In the genomic region with DNA sequence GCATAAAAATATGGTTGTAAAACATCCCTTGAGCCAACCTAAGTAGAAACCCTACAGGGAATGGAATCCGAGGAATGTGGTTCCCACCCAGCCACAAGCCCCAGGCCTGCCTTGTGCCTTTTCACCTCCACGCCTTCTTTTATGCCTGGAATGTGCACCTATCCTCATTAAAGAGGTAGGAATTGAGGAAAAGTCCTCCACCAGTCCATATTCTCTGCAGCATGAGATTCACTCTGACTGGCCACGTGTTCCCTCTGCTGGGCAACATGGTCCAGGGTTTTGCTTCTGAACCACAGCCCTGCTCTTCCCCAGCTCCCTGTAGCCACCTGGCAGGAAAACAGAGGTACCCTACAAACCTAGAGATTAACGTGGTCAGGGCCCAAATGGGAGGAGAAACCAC, we compare ENCODE assay signal across 20 cellular contexts.
DNase-seq lines count a peak whose midpoint lies in the region; ATAC-seq and TF ChIP-seq lines count a peak whose summit lies in the region.
"Had no signal": no experiment of that assay in that cellular context is flagged by ENCODE, and none has a peak within 500 bp of the region (broad histone marks: within the 10 kb centered on the region; RNA-seq: fewer than 3 reads in every experiment).

No MANE protein-coding gene starts in this region.

- H2AFZ ChIP-seq in GM23338 = no peak overlapping the region
- no peak overlapping the region for H2AFZ ChIP-seq in PC-9
- peak overlapping the region; percentile 31 for H2AFZ ChIP-seq in hepatocyte
- H2AFZ ChIP-seq in neural progenitor cell (replicated peaks) = no peak overlapping the region

- H4K20me1 ChIP-seq in GM23338 (replicated peaks; ENCODE audit: insufficient read depth) (no peaks in the 10 kb centered on the region), PC-9 (ENCODE audit: insufficient read depth) (no peaks in the 10 kb centered on the region), hepatocyte (ENCODE audit: insufficient read depth, poor library complexity, severe bottlenecking) (no peaks in the 10 kb centered on the region), neural progenitor cell (ENCODE audit: low read depth) (no peaks in the 10 kb centered on the region)

- ATAC-seq in GM23338 (peak; percentile 85), HG03139 (IDR thresholded peaks at IDR 0.05; ENCODE audit: unreplicated experiment) (no peak)
- ATAC-seq: gastrocnemius medialis; natural killer cell treated with Interleukin-12 subunit alpha and Interleukin-12 subunit beta and Interleukin-15 and Interleukin-18, amount 100 ng/mL, for 72 hours had no signal

- no peaks in the 10 kb centered on the region for H3F3A ChIP-seq in GM23338 (replicated peaks; ENCODE audit: low read depth)
- H3F3A ChIP-seq in PC-9 (ENCODE audit: insufficient read depth, low read depth) = no peaks in the 10 kb centered on the region
- peaks cover 13% of the 10 kb centered on the region for H3F3A ChIP-seq in neural progenitor cell (ENCODE audit: low read depth)

- intact Hi-C loops in PC-9 (cut with micrococcal nuclease; ENCODE audit: unreplicated experiment) = no loop called here

- TF ChIP-seq CTCF in GM23338 (conservative IDR thresholded peaks at IDR 0.05; ENCODE audit: low read depth in 2 of 2) (peak in 1 of 2 experiments; percentile 52; a peak in 2 of 4 replicates), PC-9 (conservative IDR thresholded peaks at IDR 0.05) (no peak), hepatocyte (IDR thresholded peaks at IDR 0.05; ENCODE audit: poor library complexity) (peak; percentile 24), neural progenitor cell (IDR thresholded peaks at IDR 0.05) (peak; percentile 13)

- H3K4me1 ChIP-seq in GM23338 (ENCODE audit: insufficient read depth) = peaks cover 12% of the 10 kb centered on the region
- peaks cover 8% of the 10 kb centered on the region; the same call in 1 of the 2 replicates for H3K4me1 ChIP-seq in PC-9 (replicated peaks; ENCODE audit: insufficient read depth)
- peaks cover 38% of the 10 kb centered on the region for H3K4me1 ChIP-seq in hepatocyte (ENCODE audit: insufficient read depth)
- peaks cover 23% of the 10 kb centered on the region for H3K4me1 ChIP-seq in neural progenitor cell
- H3K4me1 ChIP-seq: ascending aorta, gastrocnemius medialis, right atrium auricular region had no signal

- CTCF ChIA-PET in PC-9 (lab: Charles Lee) = no interaction called here

- H3K4me1 Mint-ChIP-seq in GM23338 (peaks cover 45% of the 10 kb centered on the region), neural progenitor cell (peaks cover 56% of the 10 kb centered on the region)
- H3K4me1 Mint-ChIP-seq: CD4-positive, CD25-positive, alpha-beta regulatory T cell; immature natural killer cell; memory B cell had no signal

- no peaks in the 10 kb centered on the region; the same call in 2 of the 3 replicates for H3K9me3 Mint-ChIP-seq in GM23338
- H3K9me3 Mint-ChIP-seq in neural progenitor cell = no peaks in the 10 kb centered on the region
- H3K9me3 Mint-ChIP-seq: memory B cell; natural killer cell treated with Interleukin-12 subunit alpha and Interleukin-12 subunit beta and Interleukin-15 and Interleukin-18, amount 100 ng/mL, for 72 hours had no signal

- H3K27ac ChIP-seq in GM23338 (ENCODE audit: low read depth) (peak overlapping the region; percentile 36), PC-9 (no peak overlapping the region), hepatocyte (peak overlapping the region; percentile 84), neural progenitor cell (no peak overlapping the region), caudate nucleus (ENCODE audit: low read depth, low read length) (no peak overlapping the region)
- H3K27ac ChIP-seq: ascending aorta, epithelial cell of prostate, gastrocnemius medialis, right atrium auricular region had no signal

- no peak overlapping the region for H3K9ac ChIP-seq in neural progenitor cell

- H3K4me2 ChIP-seq in GM23338 (peak overlapping the region; percentile 4; the same call in 1 of the 2 replicates), PC-9 (no peak overlapping the region), hepatocyte (no peak overlapping the region), neural progenitor cell (no peak overlapping the region)

- WGBS in hepatocyte (ENCODE audit: low lambda C conversion rate, missing lambda C conversion rate) = 45% methylated on average over 4 of the region's 4 CpGs

- no peaks in the 10 kb centered on the region for H3K36me3 ChIP-seq in GM23338 (ENCODE audit: insufficient read depth)
- no peaks in the 10 kb centered on the region for H3K36me3 ChIP-seq in PC-9 (ENCODE audit: low read depth)
- no peaks in the 10 kb centered on the region for H3K36me3 ChIP-seq in hepatocyte (replicated peaks; ENCODE audit: insufficient read depth, low read depth)
- H3K36me3 ChIP-seq in neural progenitor cell = no peaks in the 10 kb centered on the region
- H3K36me3 ChIP-seq: ascending aorta, gastrocnemius medialis, right atrium auricular region had no signal

- peaks cover 11% of the 10 kb centered on the region; the same call in 1 of the 2 replicates for H3K9me2 ChIP-seq in GM23338 (ENCODE audit: insufficient read depth)
- no peaks in the 10 kb centered on the region for H3K9me2 ChIP-seq in PC-9 (ENCODE audit: insufficient read depth)
- no peaks in the 10 kb centered on the region for H3K9me2 ChIP-seq in hepatocyte (replicated peaks; ENCODE audit: insufficient read depth)

- DNase-seq in GM23338 (ENCODE audit: low spot score) (peak; percentile 91), PC-9 (peak; percentile 17 to 74), hepatocyte (ENCODE audit: low spot score) (peak; percentile 30), neural progenitor cell (ENCODE audit: low spot score) (peak; percentile 48), HPDE6-E6E7 (ENCODE audit: extremely low spot score) (no peak), caudate nucleus (lab: John Stamatoyannopoulos, UW) (no peak), hippocampal formation (lab: John Stamatoyannopoulos, UW) (no peak)
- DNase-seq: activated naive CD4-positive, alpha-beta T cell treated with Interleukin-2 at 50 U/mL for 16 hours; activated T-cell treated with anti-CD3 and anti-CD28 coated beads for 4 hours; CD4-positive, CD25-positive, alpha-beta regulatory T cell; gastrocnemius medialis; immature natural killer cell; KG1; NCI-H1092 treated with DMSO at 0.1 percent for 48 hours had no signal

- no peak overlapping the region; the same call in 2 of the 3 replicates for H3K4me3 Mint-ChIP-seq in GM23338
- H3K4me3 Mint-ChIP-seq in neural progenitor cell = no peak overlapping the region
- H3K4me3 Mint-ChIP-seq: CD4-positive, CD25-positive, alpha-beta regulatory T cell; immature natural killer cell; memory B cell; natural killer cell treated with Interleukin-12 subunit alpha and Interleukin-12 subunit beta and Interleukin-15 and Interleukin-18, amount 100 ng/mL, for 72 hours had no signal

- H3K27me3 ChIP-seq in GM23338 (ENCODE audit: insufficient read depth) = no peaks in the 10 kb centered on the region
- H3K27me3 ChIP-seq in PC-9 (ENCODE audit: insufficient read depth, low read depth) = peaks cover 19% of the 10 kb centered on the region; the same call in 1 of the 2 replicates
- H3K27me3 ChIP-seq in hepatocyte = no peaks in the 10 kb centered on the region
- no peaks in the 10 kb centered on the region for H3K27me3 ChIP-seq in neural progenitor cell
- H3K27me3 ChIP-seq: ascending aorta, gastrocnemius medialis, right atrium auricular region had no signal

- no peaks in the 10 kb centered on the region for H3K79me2 ChIP-seq in GM23338 (replicated peaks; ENCODE audit: insufficient read depth)
- H3K79me2 ChIP-seq in PC-9 (ENCODE audit: low read depth) = no peaks in the 10 kb centered on the region
- no peaks in the 10 kb centered on the region for H3K79me2 ChIP-seq in hepatocyte
- no peaks in the 10 kb centered on the region for H3K79me2 ChIP-seq in neural progenitor cell (ENCODE audit: low read depth)

- H3K36me3 Mint-ChIP-seq in GM23338 (ENCODE audit: low read depth) (no peaks in the 10 kb centered on the region; the same call in 2 of the 3 replicates), neural progenitor cell (no peaks in the 10 kb centered on the region)
- H3K36me3 Mint-ChIP-seq: CD4-positive, CD25-positive, alpha-beta regulatory T cell; immature natural killer cell; memory B cell; natural killer cell treated with Interleukin-12 subunit alpha and Interleukin-12 subunit beta and Interleukin-15 and Interleukin-18, amount 100 ng/mL, for 72 hours had no signal

- BruUV-seq in PC-9 (replicated peaks; lab: Mats Ljungman, UMichigan) = no TSS peak

- H3K27ac Mint-ChIP-seq in GM23338 (peak overlapping the region; percentile 75), neural progenitor cell (peak overlapping the region; percentile 78)
- H3K27ac Mint-ChIP-seq: CD4-positive, CD25-positive, alpha-beta regulatory T cell; immature natural killer cell; memory B cell; natural killer cell treated with Interleukin-12 subunit alpha and Interleukin-12 subunit beta and Interleukin-15 and Interleukin-18, amount 100 ng/mL, for 72 hours had no signal

- H3K27me3 Mint-ChIP-seq in GM23338 (ENCODE audit: insufficient read depth, low read depth, poor library complexity) (peaks cover 11% of the 10 kb centered on the region), neural progenitor cell (ENCODE audit: insufficient read depth, low read depth) (peaks cover 5% of the 10 kb centered on the region)
- H3K27me3 Mint-ChIP-seq: CD4-positive, CD25-positive, alpha-beta regulatory T cell had no signal

- POLR2A ChIA-PET in PC-9 (lab: Charles Lee; ENCODE audit: unreplicated experiment) = no interaction called here

- H3K4me3 ChIP-seq in GM23338 (no peak overlapping the region), PC-9 (no peak overlapping the region), hepatocyte (no peak overlapping the region), neural progenitor cell (no peak overlapping the region)
- H3K4me3 ChIP-seq: ascending aorta, gastrocnemius medialis, right atrium auricular region had no signal

- H3K9me3 ChIP-seq in PC-9 (ENCODE audit: insufficient read depth, low read depth) = no peaks in the 10 kb centered on the region
- H3K9me3 ChIP-seq in hepatocyte (ENCODE audit: low read depth) = no peaks in the 10 kb centered on the region
- H3K9me3 ChIP-seq in neural progenitor cell (ENCODE audit: low read depth) = no peaks in the 10 kb centered on the region
- H3K9me3 ChIP-seq: ascending aorta, gastrocnemius medialis, right atrium auricular region had no signal

TF ChIP-seq in GM23338, 12 proteins besides CTCF, POLR2A, EP300 and RAD21 (continues in another document):
- TF ChIP-seq EZH2phosphoT487 (IDR thresholded peaks at IDR 0.05; ENCODE audit: unreplicated experiment) = no peak

Comparison
In these comparisons a context has a peak if more than half of its experiments do, and no peak if none do; other contexts are left out.
1. DNase-seq: peak in GM23338 (single experiment), PC-9 (2 of 2), hepatocyte (single experiment) and neural progenitor cell (single experiment); none in HPDE6-E6E7 (single experiment), caudate nucleus (0 of 61) and hippocampal formation (0 of 2).
2. H3K27ac ChIP-seq: peak in GM23338 (single experiment) and hepatocyte (single experiment); none in PC-9 (single experiment), neural progenitor cell (single experiment) and caudate nucleus (single experiment).